In the genomic region with DNA sequence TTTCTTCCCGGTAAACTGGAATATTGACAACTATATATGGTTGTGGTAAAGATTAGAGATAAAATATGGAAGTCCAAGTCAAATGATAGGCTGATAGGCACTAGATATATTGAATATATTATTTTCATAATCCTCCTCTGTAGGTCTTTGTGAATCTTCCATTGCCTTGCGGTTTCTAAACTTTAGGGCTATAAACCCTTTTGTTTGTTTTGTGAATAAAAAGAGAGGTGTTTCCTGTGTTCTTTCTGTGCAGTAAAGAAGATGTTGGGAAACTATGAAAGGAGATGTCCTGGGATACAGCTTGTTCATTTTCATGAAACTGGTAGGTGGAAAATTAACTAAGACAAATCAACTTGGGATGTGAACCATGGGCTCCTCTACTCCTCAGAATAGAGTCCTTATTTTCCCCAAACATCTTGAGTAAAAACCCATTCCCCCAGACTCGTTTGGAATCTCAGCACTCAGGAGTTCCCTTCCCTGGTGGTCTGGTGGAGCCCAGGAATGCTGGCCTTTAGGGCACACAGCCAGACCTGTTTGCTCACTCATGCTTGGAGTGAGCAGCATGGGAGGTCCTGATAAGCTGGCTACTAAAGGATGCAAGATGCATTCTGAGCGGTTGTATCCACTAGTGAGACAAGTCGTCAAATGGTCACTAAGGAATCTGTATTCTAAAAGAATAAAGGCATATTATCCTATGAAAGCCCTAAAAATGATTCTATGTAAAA, we compare ENCODE assay signal across 1 cellular context.
A peak's percentile ranks its signal among the peaks of the same experiment; 100 is the strongest.
TF ChIP-seq lines count a peak whose summit lies in the region.

No MANE protein-coding gene starts in this region.

TF ChIP-seq in HEK293, 187 proteins besides CTCF, POLR2A, EP300 and RAD21:
- peak; percentile 59 for TF ChIP-seq GLIS1 (tag by site-specific recombination; IDR thresholded peaks at IDR 0.05)
- TF ChIP-seq, protein P1, sequence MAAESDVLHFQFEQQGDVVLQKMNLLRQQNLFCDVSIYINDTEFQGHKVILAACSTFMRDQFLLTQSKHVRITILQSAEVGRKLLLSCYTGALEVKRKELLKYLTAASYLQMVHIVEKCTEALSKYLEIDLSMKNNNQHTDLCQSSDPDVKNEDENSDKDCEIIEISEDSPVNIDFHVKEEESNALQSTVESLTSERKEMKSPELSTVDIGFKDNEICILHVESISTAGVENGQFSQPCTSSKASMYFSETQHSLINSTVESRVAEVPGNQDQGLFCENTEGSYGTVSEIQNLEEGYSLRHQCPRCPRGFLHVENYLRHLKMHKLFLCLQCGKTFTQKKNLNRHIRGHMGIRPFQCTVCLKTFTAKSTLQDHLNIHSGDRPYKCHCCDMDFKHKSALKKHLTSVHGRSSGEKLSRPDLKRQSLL (tag by site-specific recombination; IDR thresholded peaks at IDR 0.05): no peak
- TF ChIP-seq ZNF654 (tag by site-specific recombination; IDR thresholded peaks at IDR 0.05; ENCODE audit: low read depth): no peak
- TF ChIP-seq ZBTB20 (tag by site-specific recombination; IDR thresholded peaks at IDR 0.05): peak; percentile 58
- peak; percentile 46 for TF ChIP-seq ZIC2 (tag by site-specific recombination; IDR thresholded peaks at IDR 0.05)
